ENCODE assay signal across 8 cellular contexts in the genomic region with DNA sequence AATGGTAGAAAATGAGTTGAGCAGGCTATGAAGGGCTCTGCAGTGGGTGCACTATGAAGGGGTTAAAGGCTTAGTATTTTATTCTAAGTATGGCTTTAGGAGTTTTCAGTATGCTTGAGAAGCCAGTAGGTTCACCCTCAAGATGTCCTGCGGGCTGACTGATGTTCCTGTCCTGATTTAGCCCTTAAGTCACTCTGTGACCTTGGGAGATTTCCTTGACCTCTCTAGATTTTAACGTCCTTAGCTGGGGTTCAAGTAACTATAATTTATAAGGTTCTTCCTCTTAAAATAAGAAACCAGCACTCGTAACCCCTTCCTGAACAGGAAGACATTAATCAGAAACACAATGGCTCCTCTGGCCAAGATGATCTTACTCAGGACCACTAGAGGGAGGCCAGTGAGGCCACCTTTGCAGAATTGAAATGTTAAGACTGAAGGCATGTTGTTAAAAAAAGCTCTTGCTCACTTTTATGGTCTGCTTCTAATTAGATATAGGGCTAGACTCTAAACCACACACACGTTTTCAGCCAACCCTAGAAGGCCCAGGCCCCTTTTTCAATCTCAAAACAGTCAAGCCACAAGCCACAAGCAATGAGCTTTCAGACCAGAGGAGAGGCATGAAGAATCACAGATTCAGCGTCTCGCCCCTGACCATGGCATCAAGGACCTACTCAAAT. TPM values are rescaled to one million over a fixed set of nuclear protein-coding genes. Genes with fewer than 3 reads are reported as not detected.
DNase-seq lines count a peak whose midpoint lies in the region; ATAC-seq and TF ChIP-seq lines count a peak whose summit lies in the region.

No MANE protein-coding gene starts in this region.

- peak overlapping the region; percentile 56; the same call in 1 of the 2 replicates for H2BK120ac ChIP-seq in IMR-90 (ENCODE audit: low read depth, low read length)

- H4K8ac ChIP-seq in IMR-90 (ENCODE audit: low read depth in 2 of 2, low read length in 2 of 2), result peak overlapping the region; percentile 51 to 62; a peak in 2 of 4 replicates

- TF ChIP-seq RAD21 in IMR-90 (IDR thresholded peaks at IDR 0.05; ENCODE audit: low read length), result peak; percentile 28

- CTCF ChIA-PET in AG04450 (lab: Charles Lee), result interaction anchor here (0.7 to 1.5 kb wide), 7 partner anchors 17 to 913 kb away, joined by 3 to 8 read pairs (median 5); no protein-coding TSS in a partner anchor
- CTCF ChIA-PET in IMR-90 (lab: Yijun Ruan, JAX), result interaction anchor here (0.7 to 1.5 kb wide), 6 partner anchors 25 to 451 kb away, joined by 3 to 7 read pairs (median 4); no protein-coding TSS in a partner anchor

- H4K91ac ChIP-seq in IMR-90 (ENCODE audit: insufficient read depth, low read depth, low read length), result peak overlapping the region; percentile 21; the same call in 1 of the 2 replicates

- H3K9ac ChIP-seq in IMR-90 (ENCODE audit: low read depth, low read length), result no peak overlapping the region

- no peaks in the 10 kb centered on the region for H3K79me1 ChIP-seq in IMR-90 (ENCODE audit: low read depth in 1 of 2, low read length in 2 of 2)

- DNase-seq in AG04450 (ENCODE audit: low read depth, low spot score) (no peak), IMR-90 (peak; percentile 51), fibroblast of gingiva (ENCODE audit: low read depth) (peak; percentile 34), NCI-H226 (no peak), upper lobe of left lung (no peak), KG1 (lab: John Stamatoyannopoulos, UW) (no peak)
- DNase-seq in stimulated activated CD8-positive, alpha-beta memory T cell treated with anti-CD3 and anti-CD28 coated beads, Interleukin-4, amount 100 ng/mL, for 48 hours, result no peak

- TF ChIP-seq POLR2A in IMR-90 (IDR thresholded peaks at IDR 0.05; ENCODE audit: low read depth, low read length) (no peak), upper lobe of left lung (IDR thresholded peaks at IDR 0.05) (no peak)

- POLR2A ChIA-PET in AG04450 (lab: Yijun Ruan, JAX), result interaction anchor here (0.8 kb wide), 1 partner anchor 139 kb away, joined by 3 read pairs; no protein-coding TSS in a partner anchor
- POLR2A ChIA-PET in IMR-90 (lab: Charles Lee; ENCODE audit: unreplicated experiment), result no interaction called here

- intact Hi-C loops in IMR-90 (cut with micrococcal nuclease), result loop anchor here (1.0 to 5.0 kb wide), 2 partner anchors 122 to 144 kb away; a partner anchor contains a TSS

- H3K56ac ChIP-seq in IMR-90 (ENCODE audit: extremely low read depth, insufficient read depth, low read length), result no peak overlapping the region

- no peak overlapping the region for H2AK9ac ChIP-seq in IMR-90 (replicated peaks; ENCODE audit: low read depth, low read length, poor library complexity)

- H3K4me1 ChIP-seq in IMR-90 (ENCODE audit: control insufficient read depth, insufficient read depth, low read length), result peaks cover 16% of the 10 kb centered on the region
- peaks cover 3 to 36% (median 15%) of the 10 kb centered on the region in 4 donors for H3K4me1 ChIP-seq in upper lobe of left lung

- peak overlapping the region; percentile 66; the same call in 1 of the 2 replicates for H2AK5ac ChIP-seq in IMR-90 (ENCODE audit: low read depth, low read length)

- in situ Hi-C loops in IMR-90 (cut with MboI; ENCODE audit: low sequenced_read_pairs), result loop anchor here (25.0 kb wide), 2 partner anchors 1217 to 1417 kb away; no protein-coding TSS in a partner anchor

- H3K4me2 ChIP-seq in IMR-90 (ENCODE audit: low read depth, low read length), result no peak overlapping the region

- H3K14ac ChIP-seq in IMR-90 (replicated peaks; ENCODE audit: low read depth, low read length), result peak overlapping the region; percentile 57; the same call in 1 of the 2 replicates

- no peaks in the 10 kb centered on the region for H3K27me3 ChIP-seq in AG04450 (ENCODE audit: control insufficient read depth, insufficient read depth, low read length)
- H3K27me3 ChIP-seq in IMR-90 (ENCODE audit: control insufficient read depth, insufficient read depth, low read length), result no peaks in the 10 kb centered on the region
- no peaks in the 10 kb centered on the region for H3K27me3 ChIP-seq in upper lobe of left lung

- ATAC-seq in GM19043 (IDR thresholded peaks at IDR 0.05; ENCODE audit: low read depth, unreplicated experiment) (peak; percentile 38), IMR-90 (ENCODE audit: low read depth) (peak; percentile 12; the same call in 1 of the 2 replicates), upper lobe of left lung (ENCODE audit: low FRiP score in 2 of 2) (no peak)

- peak overlapping the region; percentile 59 for H3K4ac ChIP-seq in IMR-90 (ENCODE audit: low read depth, low read length)

- TF ChIP-seq EP300 in upper lobe of left lung (IDR thresholded peaks at IDR 0.05), result no peak

- no peak overlapping the region for H2BK5ac ChIP-seq in IMR-90 (ENCODE audit: low read depth, low read length, poor library complexity, severe bottlenecking)

- H3K4me3 ChIP-seq in AG04450 (ENCODE audit: low read depth, low read length) (no peak overlapping the region), IMR-90 (ENCODE audit: insufficient read depth, low read depth, low read length) (no peak overlapping the region), upper lobe of left lung (no peak overlapping the region)

- no peaks in the 10 kb centered on the region for H3K9me3 ChIP-seq in AG04450 (ENCODE audit: control insufficient read depth, insufficient read depth, low read length)
- H3K9me3 ChIP-seq in IMR-90 (ENCODE audit: control insufficient read depth, insufficient read depth, low read length), result no peaks in the 10 kb centered on the region
- no peaks in the 10 kb centered on the region for H3K9me3 ChIP-seq in upper lobe of left lung

- no TSS peak for BruUV-seq in IMR-90 (replicated peaks; lab: Mats Ljungman, UMichigan)

- 100% methylated on average over 2 of the region's 6 CpGs; no CpG with 5 or more reads in 1 of the 2 experiments for WGBS in IMR-90 (ENCODE audit: extremely low coverage in 2 of 2, insufficient read length in 1 of 2), 2 experiments
- 58 to 62% methylated on average over 6 of the region's 6 CpGs for WGBS in upper lobe of left lung, 2 donors

- H3K9me1 ChIP-seq in IMR-90 (ENCODE audit: insufficient read depth, low read length), result 0 out of 2 replicates have a peak, but pooled peaks cover 6% of the 10 kb centered on the region

- no peak overlapping the region for H3K27ac ChIP-seq in AG04450 (ENCODE audit: low read depth, low read length)
- H3K27ac ChIP-seq in IMR-90 (ENCODE audit: insufficient read depth, low read length), result peak overlapping the region; percentile 14; the same call in 1 of the 2 replicates
- peak overlapping the region in 2 of 4 donors; percentile 41 to 67 for H3K27ac ChIP-seq in upper lobe of left lung

- dilution Hi-C loops in IMR-90 (cut with HindIII; ENCODE audit: low sequenced_read_pairs, unreplicated experiment), result no loop called here

- H2AFZ ChIP-seq in IMR-90 (replicated peaks; ENCODE audit: low read length, poor library complexity), result no peak overlapping the region

- no peaks in the 10 kb centered on the region for H4K20me1 ChIP-seq in IMR-90 (ENCODE audit: insufficient read depth, low read length)

- peak overlapping the region; percentile 63; the same call in 2 of the 3 replicates for H2BK15ac ChIP-seq in IMR-90 (ENCODE audit: low read depth, low read length)

- H4K5ac ChIP-seq in IMR-90 (ENCODE audit: low read depth, low read length), result peak overlapping the region; percentile 7; the same call in 1 of the 2 replicates

- H2BK20ac ChIP-seq in IMR-90 (ENCODE audit: low read depth, low read length), result peak overlapping the region; percentile 64

- TF ChIP-seq CTCF in AG04450 (IDR thresholded peaks at IDR 0.05; ENCODE audit: low read depth, low read length), result peak; percentile 64
- peak; percentile 35 for TF ChIP-seq CTCF in IMR-90 (conservative IDR thresholded peaks at IDR 0.05; ENCODE audit: low read depth, low read length)
- TF ChIP-seq CTCF in upper lobe of left lung (IDR thresholded peaks at IDR 0.05), result no peak

- peak overlapping the region; percentile 62 for H3K18ac ChIP-seq in IMR-90 (ENCODE audit: low read depth, low read length)

- H3K36me3 ChIP-seq in IMR-90 (ENCODE audit: control insufficient read depth, insufficient read depth, low read length), result no peaks in the 10 kb centered on the region
- H3K36me3 ChIP-seq in upper lobe of left lung, result no peaks in the 10 kb centered on the region

- H3K23ac ChIP-seq in IMR-90 (ENCODE audit: low read depth, low read length), result 0 out of 2 replicates have a peak overlapping the region, but pooled peaks have one; percentile 48

TF ChIP-seq in IMR-90, 13 proteins besides CTCF, POLR2A, EP300 and RAD21 (continues in another document):
- TF ChIP-seq MXI1 (IDR thresholded peaks at IDR 0.05; ENCODE audit: borderline replicate concordance, low read depth, low read length) (no peak), CHD1 (IDR thresholded peaks at IDR 0.05; ENCODE audit: low read depth, low read length) (no peak), SMC3 (IDR thresholded peaks at IDR 0.05; ENCODE audit: low read depth, low read length) (no peak; the same call in 1 of the 2 replicates), RCOR1 (IDR thresholded peaks at IDR 0.05; ENCODE audit: insufficient replicate concordance, low read length) (no peak), CEBPB (IDR thresholded peaks at IDR 0.05; ENCODE audit: low read depth, low read length) (no peak), NFE2L2 (IDR thresholded peaks at IDR 0.05; ENCODE audit: low read depth, low read length) (no peak), BHLHE40 (IDR thresholded peaks at IDR 0.05; ENCODE audit: low read depth, low read length) (no peak), MAZ (IDR thresholded peaks at IDR 0.05; ENCODE audit: borderline replicate concordance, low read depth, low read length) (no peak), MAFK (IDR thresholded peaks at IDR 0.05; ENCODE audit: low read depth, low read length) (no peak)
- TF ChIP-seq, protein P1, sequence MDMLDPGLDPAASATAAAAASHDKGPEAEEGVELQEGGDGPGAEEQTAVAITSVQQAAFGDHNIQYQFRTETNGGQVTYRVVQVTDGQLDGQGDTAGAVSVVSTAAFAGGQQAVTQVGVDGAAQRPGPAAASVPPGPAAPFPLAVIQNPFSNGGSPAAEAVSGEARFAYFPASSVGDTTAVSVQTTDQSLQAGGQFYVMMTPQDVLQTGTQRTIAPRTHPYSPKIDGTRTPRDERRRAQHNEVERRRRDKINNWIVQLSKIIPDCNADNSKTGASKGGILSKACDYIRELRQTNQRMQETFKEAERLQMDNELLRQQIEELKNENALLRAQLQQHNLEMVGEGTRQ (IDR thresholded peaks at IDR 0.05; ENCODE audit: low read depth, low read length), result no peak

RNA-seq across cellular contexts. Expression of a gene that starts 42.0 kb away (rescaled TPM):
- polyA plus RNA-seq in AG04450 (2011; rRNA removed) (10.4 and 17.9 TPM in 2 replicates), IMR-90 (2012; rRNA removed) (17.1 and 21.9 TPM in 2 replicates)
- 1.8 and 4.3 TPM in 2 replicates for polyA minus RNA-seq in AG04450 (2011; rRNA and poly(A)+ RNA removed)
- total RNA-seq in IMR-90 (2012; rRNA removed) (28.1 and 37.5 TPM in 2 replicates), upper lobe of left lung (1 to 10 TPM; 1.0 to 8.0 (median 5.2) TPM)
- polyA plus RNA-seq in IMR-90 (2012; cell fraction: cytosol; rRNA removed), result 1.5 and 2.3 TPM in 2 replicates
- polyA plus RNA-seq in IMR-90 (2012; cell fraction: nucleus; rRNA removed; ENCODE audit: low replicate concordance), result 1.8 and 14.0 TPM in 2 replicates

Comparison
In these comparisons a context has a peak if more than half of its experiments do, and no peak if none do; other contexts are left out.
1. DNase-seq: peak in IMR-90 (single experiment) and fibroblast of gingiva (single experiment); none in AG04450 (single experiment), NCI-H226 (single experiment), upper lobe of left lung (0 of 2), KG1 (single experiment) and stimulated activated CD8-positive, alpha-beta memory T cell treated with anti-CD3 and anti-CD28 coated beads, Interleukin-4, amount 100 ng/mL, for 48 hours (single experiment).
2. CTCF ChIP-seq: peak in AG04450 (single experiment) and IMR-90 (single experiment); none in upper lobe of left lung (0 of 6).
3. ATAC-seq: peak in GM19043 (single experiment) and IMR-90 (single experiment); none in upper lobe of left lung (0 of 2).